In genomic region chr12:68374315-68374982, GRCh38 we compare ENCODE assay signal across 10 cellular contexts. TPM values are rescaled to one million over a fixed set of nuclear protein-coding genes. Genes with fewer than 3 reads are reported as not detected.
DNase-seq lines count a peak whose midpoint lies in the region; ATAC-seq lines count a peak whose summit lies in the region.
"Had no signal": no experiment of that assay in that cellular context is flagged by ENCODE, and none has a peak within 500 bp of the region (broad histone marks: within the 10 kb centered on the region; RNA-seq: fewer than 3 reads in every experiment).

No MANE protein-coding gene starts in this region.

- no peak overlapping the region for H3K4me3 ChIP-seq in CD8-positive, alpha-beta memory T cell (ENCODE audit: low read length)
- H3K4me3 ChIP-seq: pancreas had no signal

- intact Hi-C loops in activated T-helper 1 cell treated with anti-CD3 and anti-CD28 coated beads, Interleukin-12 subunit alpha, Interleukin-12 subunit beta, Interleukin-2, Interleukin-4 antibody, amounts not matched to agents 30 ng/mL and 10 ng/mL and 1 ng/mL, durations not matched to agents 14 hours and 24 hours and 36 hours (cut with micrococcal nuclease) = loop anchor here (1.0 to 5.0 kb wide), 10 partner anchors 9 to 787 kb away; partner anchors contain the start of gene NUP107

- ATAC-seq in GM21515 (IDR thresholded peaks at IDR 0.05; ENCODE audit: unreplicated experiment) = peak; percentile 94

- H3K27me3 ChIP-seq in CD8-positive, alpha-beta memory T cell (ENCODE audit: insufficient read depth, low read length, poor library complexity, severe bottlenecking) = no peaks in the 10 kb centered on the region
- H3K27me3 ChIP-seq: pancreas had no signal

- H3K36me3 Mint-ChIP-seq in CD8-positive, alpha-beta memory T cell = no peaks in the 10 kb centered on the region
- H3K36me3 Mint-ChIP-seq in IgD-negative memory B cell = no peaks in the 10 kb centered on the region
- peaks cover 8% of the 10 kb centered on the region for H3K36me3 Mint-ChIP-seq in activated T-helper 1 cell treated with anti-CD3 and anti-CD28 coated beads, Interleukin-12 subunit alpha, Interleukin-12 subunit beta, Interleukin-2, Interleukin-4 antibody, amounts not matched to agents 30 ng/mL and 10 ng/mL and 1 ng/mL, durations not matched to agents 14 hours and 24 hours and 36 hours (ENCODE audit: low read depth)

- H3K4me1 Mint-ChIP-seq in CD8-positive, alpha-beta memory T cell = peaks cover 54 to 67% (median 64%) of the 10 kb centered on the region in 3 donors
- peaks cover 27 to 32% (median 28%) of the 10 kb centered on the region in 3 donors for H3K4me1 Mint-ChIP-seq in IgD-negative memory B cell
- H3K4me1 Mint-ChIP-seq in activated T-helper 1 cell treated with anti-CD3 and anti-CD28 coated beads, Interleukin-12 subunit alpha, Interleukin-12 subunit beta, Interleukin-2, Interleukin-4 antibody, amounts not matched to agents 30 ng/mL and 10 ng/mL and 1 ng/mL, durations not matched to agents 14 hours and 24 hours and 36 hours (ENCODE audit: low read depth) = peaks cover 68% of the 10 kb centered on the region

- H3K27ac Mint-ChIP-seq in CD8-positive, alpha-beta memory T cell = peak overlapping the region; percentile 66 to 95 (median 86)
- H3K27ac Mint-ChIP-seq in IgD-negative memory B cell = peak overlapping the region; percentile 57 to 96 (median 75)
- H3K27ac Mint-ChIP-seq in activated T-helper 1 cell treated with anti-CD3 and anti-CD28 coated beads, Interleukin-12 subunit alpha, Interleukin-12 subunit beta, Interleukin-2, Interleukin-4 antibody, amounts not matched to agents 30 ng/mL and 10 ng/mL and 1 ng/mL, durations not matched to agents 14 hours and 24 hours and 36 hours = peak overlapping the region; percentile 93

- H3K4me1 ChIP-seq in CD8-positive, alpha-beta memory T cell (ENCODE audit: insufficient read depth, low read length) = peaks cover 27% of the 10 kb centered on the region
- H3K4me1 ChIP-seq: pancreas had no signal

- CTCF ChIA-PET in CD8-positive, alpha-beta memory T cell (lab: Charles Lee) = interaction anchor here (0.9 to 1.1 kb wide), 3 partner anchors 9 to 165 kb away, joined by 3 to 4 read pairs (median 3); no protein-coding TSS in a partner anchor

- H3K27ac ChIP-seq in CD8-positive, alpha-beta memory T cell (ENCODE audit: low read depth, low read length) = no peak overlapping the region
- H3K27ac ChIP-seq: pancreas had no signal

- POLR2A ChIA-PET in CD8-positive, alpha-beta memory T cell (lab: Charles Lee) = interaction anchor here (0.6 to 1.6 kb wide), 4 partner anchors 9 to 297 kb away, joined by 3 to 11 read pairs (median 6); no protein-coding TSS in a partner anchor

- DNase-seq in CD8-positive, alpha-beta memory T cell = peak in 4 of 5 donors; percentile 4 to 75 (median 32)
- peak; percentile 60 for DNase-seq in activated T-helper 1 cell treated with anti-CD3 and anti-CD28 coated beads, Interleukin-12 subunit alpha, Interleukin-12 subunit beta, Interleukin-2, Interleukin-4 antibody, amounts not matched to agents 30 ng/mL and 10 ng/mL and 1 ng/mL, durations not matched to agents 14 hours and 24 hours and 36 hours (ENCODE audit: low spot score)
- peak; percentile 22 for DNase-seq in stimulated activated CD4-positive, alpha-beta T cell treated with anti-CD3 and anti-CD28 coated beads, Interleukin-12 subunit alpha, Interleukin-12 subunit beta, amount 100 ng/mL, for 4 hours
- DNase-seq in dermis blood vessel endothelial cell = no peak
- no peak for DNase-seq in SHP77 treated with DMSO at 0.1 percent for 48 hours (lab: John Stamatoyannopoulos, UW)
- no peak for DNase-seq in NCI-H2029 (lab: John Stamatoyannopoulos, UW)
- DNase-seq: DND-41, pancreas had no signal

- peak overlapping the region in 6 of 7 donors; percentile 20 to 72 (median 52) for H3K4me3 Mint-ChIP-seq in CD8-positive, alpha-beta memory T cell
- H3K4me3 Mint-ChIP-seq in IgD-negative memory B cell = peak overlapping the region; percentile 21 to 89 (median 68)
- H3K4me3 Mint-ChIP-seq in activated T-helper 1 cell treated with anti-CD3 and anti-CD28 coated beads, Interleukin-12 subunit alpha, Interleukin-12 subunit beta, Interleukin-2, Interleukin-4 antibody, amounts not matched to agents 30 ng/mL and 10 ng/mL and 1 ng/mL, durations not matched to agents 14 hours and 24 hours and 36 hours = peak overlapping the region; percentile 31

- H3K27me3 Mint-ChIP-seq in CD8-positive, alpha-beta memory T cell = peaks cover 0 to 1% of the 10 kb centered on the region in 2 donors
- no peaks in the 10 kb centered on the region for H3K27me3 Mint-ChIP-seq in IgD-negative memory B cell
- no peaks in the 10 kb centered on the region for H3K27me3 Mint-ChIP-seq in activated T-helper 1 cell treated with anti-CD3 and anti-CD28 coated beads, Interleukin-12 subunit alpha, Interleukin-12 subunit beta, Interleukin-2, Interleukin-4 antibody, amounts not matched to agents 30 ng/mL and 10 ng/mL and 1 ng/mL, durations not matched to agents 14 hours and 24 hours and 36 hours (ENCODE audit: insufficient read depth)

- no peaks in the 10 kb centered on the region for H3K9me3 ChIP-seq in CD8-positive, alpha-beta memory T cell (ENCODE audit: low read length)
- H3K9me3 ChIP-seq: pancreas had no signal

- no peaks in the 10 kb centered on the region for H3K9me3 Mint-ChIP-seq in CD8-positive, alpha-beta memory T cell
- peaks cover 0 to 2% (median 0%) of the 10 kb centered on the region in 3 donors for H3K9me3 Mint-ChIP-seq in IgD-negative memory B cell
- no peaks in the 10 kb centered on the region for H3K9me3 Mint-ChIP-seq in activated T-helper 1 cell treated with anti-CD3 and anti-CD28 coated beads, Interleukin-12 subunit alpha, Interleukin-12 subunit beta, Interleukin-2, Interleukin-4 antibody, amounts not matched to agents 30 ng/mL and 10 ng/mL and 1 ng/mL, durations not matched to agents 14 hours and 24 hours and 36 hours

- H3K36me3 ChIP-seq in CD8-positive, alpha-beta memory T cell (ENCODE audit: insufficient read depth, low read length) = no peaks in the 10 kb centered on the region
- H3K36me3 ChIP-seq: pancreas had no signal

RNA-seq across cellular contexts. Expression of gene MDM1, which starts 42.3 kb away (rescaled TPM):
- 10 to 100 TPM; 23.6 to 25.3 TPM for total RNA-seq in CD8-positive, alpha-beta memory T cell
- 15.7 TPM for polyA plus RNA-seq in CD8-positive, alpha-beta memory T cell
- polyA plus RNA-seq in IgD-negative memory B cell = 18.0 TPM
- 26.8 and 29.9 TPM in 2 replicates for total RNA-seq in activated T-helper 1 cell treated with anti-CD3 and anti-CD28 coated beads, Interleukin-12 subunit alpha, Interleukin-12 subunit beta, Interleukin-2, Interleukin-4 antibody, amounts not matched to agents 30 ng/mL and 10 ng/mL and 1 ng/mL, durations not matched to agents 14 hours and 24 hours and 36 hours
- 9.7 and 11.1 TPM in 2 replicates for total RNA-seq in dermis blood vessel endothelial cell

Comparison
In these comparisons a context has a peak if more than half of its experiments do, and no peak if none do; other contexts are left out.
1. DNase-seq: peak in CD8-positive, alpha-beta memory T cell (4 of 5), activated T-helper 1 cell treated with anti-CD3 and anti-CD28 coated beads, Interleukin-12 subunit alpha, Interleukin-12 subunit beta, Interleukin-2, Interleukin-4 antibody, amounts not matched to agents 30 ng/mL and 10 ng/mL and 1 ng/mL, durations not matched to agents 14 hours and 24 hours and 36 hours (single experiment) and stimulated activated CD4-positive, alpha-beta T cell treated with anti-CD3 and anti-CD28 coated beads, Interleukin-12 subunit alpha, Interleukin-12 subunit beta, amount 100 ng/mL, for 4 hours (single experiment); none in dermis blood vessel endothelial cell (single experiment), SHP77 treated with DMSO at 0.1 percent for 48 hours (single experiment) and NCI-H2029 (single experiment).
2. Peak in every context shown above with its lines, with median percentiles within 50 percentile points of each other: H3K27ac Mint-ChIP-seq and H3K4me3 Mint-ChIP-seq.